Comparison of ENCODE assay signal across 26 cellular contexts in genomic region chr7:153397459-153397858, GRCh38.
"Had no signal": no experiment of that assay in that cellular context is flagged by ENCODE, and none has a peak within 500 bp of the region (broad histone marks: within the 10 kb centered on the region; RNA-seq: fewer than 3 reads in every experiment).

No MANE protein-coding gene starts in this region.

- H3K36me3 ChIP-seq: colonic mucosa, esophagus squamous epithelium, gastrocnemius medialis, gastroesophageal sphincter, heart left ventricle, heart right ventricle had no signal

- FAIRE-seq: colon, endometrium, endothelial cell of umbilical vein, frontal cortex had no signal

- H3K27me3 ChIP-seq: colonic mucosa, dorsolateral prefrontal cortex, esophagus squamous epithelium, foreskin keratinocyte, gastrocnemius medialis, gastroesophageal sphincter, heart left ventricle, heart right ventricle had no signal

- H3K9me3 ChIP-seq: colonic mucosa, gastrocnemius medialis had no signal

- H3K27ac ChIP-seq: colonic mucosa, coronary artery, dorsolateral prefrontal cortex, epithelial cell of prostate, esophagus squamous epithelium, foreskin keratinocyte, gastrocnemius medialis, gastroesophageal sphincter, heart left ventricle, heart right ventricle had no signal

- H3K4me1 ChIP-seq: colonic mucosa, esophagus squamous epithelium, foreskin keratinocyte, gastrocnemius medialis, gastroesophageal sphincter, heart left ventricle, heart right ventricle had no signal

- ATAC-seq: effector memory CD8-positive, alpha-beta T cell; esophagus mucosa; foreskin keratinocyte; gastrocnemius medialis; gastroesophageal sphincter; heart left ventricle; heart right ventricle had no signal

- DNase-seq: colonic mucosa; cortex of kidney; dermis blood vessel endothelial cell; dorsolateral prefrontal cortex; effector CD4-positive, alpha-beta T cell; effector CD8-positive, alpha-beta T cell; effector memory CD4-positive, alpha-beta T cell; effector memory CD8-positive, alpha-beta T cell; endodermal cell; erythroblast; esophagus squamous epithelium; foreskin fibroblast; foreskin keratinocyte; foreskin melanocyte; gastrocnemius medialis; glutamatergic neuron; heart left ventricle; heart right ventricle had no signal

- H3K4me3 ChIP-seq: colonic mucosa, coronary artery, dorsolateral prefrontal cortex, esophagus squamous epithelium, gastrocnemius medialis, gastroesophageal sphincter, heart left ventricle, heart right ventricle had no signal
